24 cellular contexts compared by ENCODE assay signal in the genomic region with DNA sequence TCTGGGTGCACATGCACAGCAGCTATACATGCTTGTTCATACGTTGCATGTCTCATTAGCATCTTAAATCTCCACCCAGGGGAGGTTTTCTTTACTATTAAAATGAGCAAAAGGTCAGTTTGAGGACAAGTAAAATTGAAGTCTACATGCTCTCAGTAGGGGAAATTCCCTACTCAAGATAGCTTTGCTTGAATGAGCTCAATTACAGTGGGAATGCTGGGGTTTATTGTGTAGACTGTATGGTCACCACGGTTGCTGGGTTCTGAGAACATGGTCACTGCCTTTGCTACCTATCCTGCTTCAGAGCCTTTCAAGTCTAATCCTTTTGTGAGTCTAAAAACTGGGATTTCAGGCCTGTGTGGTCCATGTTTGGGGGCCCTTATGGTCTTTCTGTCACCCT.
"Had no signal": no experiment of that assay in that cellular context is flagged by ENCODE, and none has a peak within 500 bp of the region (broad histone marks: within the 10 kb centered on the region; RNA-seq: fewer than 3 reads in every experiment).

No MANE protein-coding gene starts in this region.

- H3K9me3 ChIP-seq: body of pancreas, suprapubic skin, transverse colon had no signal

- H3K27ac ChIP-seq: body of pancreas, cardiac muscle cell, spleen, suprapubic skin, transverse colon, VCaP had no signal

- H3K4me1 ChIP-seq: body of pancreas, spleen, suprapubic skin, transverse colon had no signal

- H3K4me3 ChIP-seq: body of pancreas, cardiac muscle cell, spleen, suprapubic skin, transverse colon had no signal

- H3K36me3 ChIP-seq: cardiac muscle cell, spleen, suprapubic skin, transverse colon had no signal

- H3K27me3 ChIP-seq: body of pancreas, cardiac muscle cell, spleen, suprapubic skin, transverse colon had no signal

- DNase-seq: activated CD4-positive, alpha-beta memory T cell treated with anti-CD3 and anti-CD28 coated beads, Interleukin-2, amount 10 ng/mL, durations not matched to agents 7 days and 5 days; activated CD4-positive, alpha-beta T cell treated with anti-CD3 and anti-CD28 coated beads, Interleukin-2, amount 10 ng/mL, durations not matched to agents 24 days and 14 days; activated effector memory CD4-positive, alpha-beta T cell treated with Interleukin-2 at 50 U/mL for 16 hours; activated naive CD4-positive, alpha-beta T cell treated with anti-CD3 and anti-CD28 coated beads for 36 hours; activated naive CD8-positive, alpha-beta T cell treated with anti-CD3 and anti-CD28 coated beads, Interleukin-2, amount 10 ng/mL, durations not matched to agents 7 days and 5 days; activated T-cell treated with anti-CD3 and anti-CD28 coated beads, Interleukin-2, amount 50 U/mL, for 72 hours; amniotic stem cell; body of pancreas; effector CD4-positive, alpha-beta T cell; erythroblast; foreskin fibroblast; kidney; left ventricle myocardium superior; mammary epithelial cell; naive thymus-derived CD8-positive, alpha-beta T cell; spleen; stimulated activated CD4-positive, alpha-beta T cell treated with anti-CD3 and anti-CD28 coated beads, Interleukin-4, amount 100 ng/mL, for 4 hours; stimulated activated naive CD8-positive, alpha-beta T cell treated with anti-CD3 and anti-CD28 coated beads, Interleukin-15, amount 100 ng/mL, for 72 hours; T-helper 2 cell; transverse colon had no signal

- ATAC-seq: activated CD4-positive, CD25-positive, alpha-beta regulatory T cell treated with anti-CD3 and anti-CD28 coated beads, Interleukin-2, amount 50 U/mL, for 24 hours; activated T-cell treated with anti-CD3 and anti-CD28 coated beads, Interleukin-2, amount 50 U/mL, for 72 hours; body of pancreas; left ventricle myocardium superior; naive thymus-derived CD8-positive, alpha-beta T cell; stimulated activated naive CD8-positive, alpha-beta T cell treated with anti-CD3 and anti-CD28 coated beads, Interleukin-15, amount 100 ng/mL, for 72 hours had no signal
